Comparison of ENCODE assay signal across 18 cellular contexts in the genomic region with DNA sequence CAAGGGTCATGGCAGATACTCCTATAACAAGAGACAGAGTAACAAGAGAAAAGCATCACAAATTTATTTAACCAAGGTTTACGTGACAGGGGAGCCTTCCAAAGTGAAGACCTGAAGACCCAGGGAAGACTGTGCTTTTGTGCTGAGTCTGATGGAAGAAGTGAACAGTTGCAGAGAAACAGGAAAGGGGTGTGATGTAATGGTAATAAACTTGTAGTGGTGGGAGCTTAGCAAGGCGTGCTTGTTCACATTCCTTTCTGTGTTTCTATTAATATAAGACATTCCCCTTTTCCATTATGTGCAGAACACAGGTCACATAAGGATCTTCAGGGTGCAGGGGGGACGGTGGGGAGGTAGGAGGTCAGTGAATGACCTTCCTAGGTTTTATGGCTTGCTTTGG. TPM values are rescaled to one million over a fixed set of nuclear protein-coding genes. Genes with fewer than 3 reads are reported as not detected.
DNase-seq lines count a peak whose midpoint lies in the region; ATAC-seq, FAIRE-seq and TF ChIP-seq lines count a peak whose summit lies in the region.
"Had no signal": no experiment of that assay in that cellular context is flagged by ENCODE, and none has a peak within 500 bp of the region (broad histone marks: within the 10 kb centered on the region; RNA-seq: fewer than 3 reads in every experiment).

No MANE protein-coding gene starts in this region.

- H3K27ac ChIP-seq in A673 (ENCODE audit: low read depth, low read length, poor library complexity, severe bottlenecking) (peak overlapping the region; percentile 77), kidney (ENCODE audit: low read depth in 2 of 2, low read length in 2 of 2) (peak overlapping the region; percentile 82 to 83), upper lobe of left lung (no peak overlapping the region)
- H3K27ac ChIP-seq: esophagus muscularis mucosa had no signal

- FAIRE-seq in kidney (lab: Jason Lieb, UNC) = no peak

- H3K4me1 ChIP-seq in A673 (ENCODE audit: insufficient read depth, low read length, poor library complexity, severe bottlenecking) = peaks cover 37% of the 10 kb centered on the region
- peaks cover 7 to 13% of the 10 kb centered on the region in 2 donors for H3K4me1 ChIP-seq in kidney (ENCODE audit: control insufficient read depth in 1 of 2, insufficient read depth in 1 of 2, low read depth in 1 of 2, low read length in 2 of 2)
- peaks cover 0 to 5% (median 0%) of the 10 kb centered on the region in 4 donors for H3K4me1 ChIP-seq in upper lobe of left lung
- no peaks in the 10 kb centered on the region for H3K4me1 ChIP-seq in BE2C
- H3K4me1 ChIP-seq: HAP-1 had no signal

- peak overlapping the region in 1 of 2 donors; percentile 35 for H3K9ac ChIP-seq in kidney (ENCODE audit: low read length in 2 of 2)

- H3K9me3 Mint-ChIP-seq in activated CD4-positive, alpha-beta memory T cell treated with anti-CD3 and anti-CD28 coated beads, Interleukin-2, amount 10 ng/mL, durations not matched to agents 7 days and 5 days = peaks cover 4% of the 10 kb centered on the region

- BruUV-seq in A673 (replicated peaks; lab: Mats Ljungman, UMichigan) = no TSS peak

- no peaks in the 10 kb centered on the region for H3K27me3 Mint-ChIP-seq in activated CD4-positive, alpha-beta memory T cell treated with anti-CD3 and anti-CD28 coated beads, Interleukin-2, amount 10 ng/mL, durations not matched to agents 7 days and 5 days

- ATAC-seq in upper lobe of left lung (ENCODE audit: low FRiP score in 2 of 2) = no peak
- ATAC-seq: PC-3 had no signal

- H3K36me3 ChIP-seq in A673 (ENCODE audit: insufficient read depth, low read length, poor library complexity, severe bottlenecking) (no peaks in the 10 kb centered on the region), kidney (ENCODE audit: control insufficient read depth in 1 of 2, insufficient read depth in 2 of 2, low read length in 2 of 2) (no peaks in the 10 kb centered on the region), upper lobe of left lung (no peaks in the 10 kb centered on the region), BE2C (no peaks in the 10 kb centered on the region)
- H3K36me3 ChIP-seq: esophagus muscularis mucosa, HAP-1 had no signal

- DNase-seq in A673 (ENCODE audit: low spot score) = peak; percentile 71
- peak; percentile 28 for DNase-seq in GM03348 (ENCODE audit: low spot score)
- DNase-seq in activated CD4-positive, alpha-beta memory T cell treated with anti-CD3 and anti-CD28 coated beads, Interleukin-2, amount 10 ng/mL, durations not matched to agents 7 days and 5 days = no peak
- DNase-seq in kidney = no peak
- no peak for DNase-seq in GOT3 (lab: John Stamatoyannopoulos, UW)
- DNase-seq in upper lobe of left lung = no peak
- no peak for DNase-seq in posterior vena cava (ENCODE audit: low spot score)
- no peak for DNase-seq in BE2C
- DNase-seq: activated CD4-positive, alpha-beta T cell treated with anti-CD3 and anti-CD28 coated beads for 48 hours; activated gamma-delta T cell; C1 segment of cervical spinal cord; PC-3; stimulated activated CD4-positive, alpha-beta T cell treated with anti-CD3 and anti-CD28 coated beads, Interleukin-2, amount 100 ng/mL, for 24 hours; T-helper 2 cell had no signal

- TF ChIP-seq CTCF in A673 (conservative IDR thresholded peaks at IDR 0.05; ENCODE audit: low read depth, low read length) (no peak), kidney (IDR thresholded peaks at IDR 0.05; ENCODE audit: borderline replicate concordance, extremely low read depth, insufficient read depth) (no peak), upper lobe of left lung (IDR thresholded peaks at IDR 0.05) (no peak), BE2C (IDR thresholded peaks at IDR 0.05; ENCODE audit: low read depth, low read length) (no peak)

- intact Hi-C loops in A673 (cut with micrococcal nuclease; ENCODE audit: unreplicated experiment) (no loop called here), kidney (cut with DNase I) (no loop called here), posterior vena cava (cut with DNase I) (no loop called here)

- peaks cover 18% of the 10 kb centered on the region for H3K36me3 Mint-ChIP-seq in activated CD4-positive, alpha-beta memory T cell treated with anti-CD3 and anti-CD28 coated beads, Interleukin-2, amount 10 ng/mL, durations not matched to agents 7 days and 5 days (ENCODE audit: low read depth)

- H3K4me3 Mint-ChIP-seq in activated CD4-positive, alpha-beta memory T cell treated with anti-CD3 and anti-CD28 coated beads, Interleukin-2, amount 10 ng/mL, durations not matched to agents 7 days and 5 days = no peak overlapping the region

- POLR2A ChIA-PET in A673 (lab: Charles Lee; ENCODE audit: low non-redundant PET) = interaction anchor here (0.7 kb wide), 1 partner anchor 364 kb away, joined by 3 read pairs; no protein-coding TSS in a partner anchor
- POLR2A ChIA-PET in activated CD4-positive, alpha-beta memory T cell treated with anti-CD3 and anti-CD28 coated beads, Interleukin-2, amount 10 ng/mL, durations not matched to agents 7 days and 5 days (lab: Charles Lee) = no interaction called here

- H3K9me3 ChIP-seq in A673 (ENCODE audit: low read depth, low read length, poor library complexity, severe bottlenecking) = no peaks in the 10 kb centered on the region
- no peaks in the 10 kb centered on the region for H3K9me3 ChIP-seq in kidney (ENCODE audit: control insufficient read depth in 1 of 2, low read length in 2 of 2)
- no peaks in the 10 kb centered on the region for H3K9me3 ChIP-seq in upper lobe of left lung
- no peaks in the 10 kb centered on the region for H3K9me3 ChIP-seq in BE2C
- H3K9me3 ChIP-seq: esophagus muscularis mucosa, HAP-1 had no signal

- no peak for TF ChIP-seq POLR2A in upper lobe of left lung (IDR thresholded peaks at IDR 0.05)

- H3K4me3 ChIP-seq in A673 (ENCODE audit: low read depth, low read length, poor library complexity, severe bottlenecking) = no peak overlapping the region
- no peak overlapping the region for H3K4me3 ChIP-seq in kidney (ENCODE audit: low read length in 2 of 2)
- no peak overlapping the region for H3K4me3 ChIP-seq in upper lobe of left lung
- no peak overlapping the region for H3K4me3 ChIP-seq in BE2C (ENCODE audit: low read depth, low read length)
- H3K4me3 ChIP-seq: esophagus muscularis mucosa, HAP-1 had no signal

- H3K27me3 ChIP-seq in A673 (replicated peaks; ENCODE audit: insufficient read depth, low read depth, low read length, poor library complexity) (no peaks in the 10 kb centered on the region), upper lobe of left lung (no peaks in the 10 kb centered on the region), BE2C (no peaks in the 10 kb centered on the region)
- H3K27me3 ChIP-seq: esophagus muscularis mucosa had no signal

- peak overlapping the region; percentile 45 for H3K27ac Mint-ChIP-seq in activated CD4-positive, alpha-beta memory T cell treated with anti-CD3 and anti-CD28 coated beads, Interleukin-2, amount 10 ng/mL, durations not matched to agents 7 days and 5 days

- TF ChIP-seq EP300 in upper lobe of left lung (IDR thresholded peaks at IDR 0.05) = no peak

- peaks cover 53% of the 10 kb centered on the region for H3K4me1 Mint-ChIP-seq in activated CD4-positive, alpha-beta memory T cell treated with anti-CD3 and anti-CD28 coated beads, Interleukin-2, amount 10 ng/mL, durations not matched to agents 7 days and 5 days

- CTCF ChIA-PET in A673 (lab: Charles Lee) = no interaction called here
- CTCF ChIA-PET in activated CD4-positive, alpha-beta memory T cell treated with anti-CD3 and anti-CD28 coated beads, Interleukin-2, amount 10 ng/mL, durations not matched to agents 7 days and 5 days (lab: Charles Lee) = no interaction called here

- 59 to 60% methylated on average over 3 of the region's 3 CpGs for WGBS in upper lobe of left lung, 2 donors

RNA-seq across cellular contexts. Expression of a gene that starts 25.5 kb away (rescaled TPM):
- total RNA-seq in A673 (2021) (0.13 and 0.50 TPM in 2 replicates), kidney (1.6 TPM), upper lobe of left lung (1 to 10 TPM; 1.7 to 7.3 (median 4.2) TPM), posterior vena cava (not detected)
- total RNA-seq in activated CD4-positive, alpha-beta memory T cell treated with anti-CD3 and anti-CD28 coated beads, Interleukin-2, amount 10 ng/mL, durations not matched to agents 7 days and 5 days = not detected
- polyA plus RNA-seq in kidney (ENCODE audit: insufficient read depth, low read depth, low replicate concordance) = 1.1 TPM
- not detected for polyA plus RNA-seq in BE2C (2012; ENCODE audit: insufficient read depth, insufficient read length, low read depth)
- total RNA-seq: esophagus muscularis mucosa, G401, pulmonary artery endothelial cell had no signal

Comparison
In these comparisons a context has a peak if more than half of its experiments do, and no peak if none do; other contexts are left out.
1. DNase-seq: peak in A673 (single experiment) and GM03348 (single experiment); none in activated CD4-positive, alpha-beta memory T cell treated with anti-CD3 and anti-CD28 coated beads, Interleukin-2, amount 10 ng/mL, durations not matched to agents 7 days and 5 days (single experiment), kidney (single experiment), GOT3 (single experiment), upper lobe of left lung (0 of 2), posterior vena cava (single experiment) and BE2C (single experiment).
2. H3K27ac ChIP-seq: peak in A673 (single experiment) and kidney (2 of 2); none in upper lobe of left lung (0 of 4).